ENCODE assay signal across 12 cellular contexts in the genomic region with DNA sequence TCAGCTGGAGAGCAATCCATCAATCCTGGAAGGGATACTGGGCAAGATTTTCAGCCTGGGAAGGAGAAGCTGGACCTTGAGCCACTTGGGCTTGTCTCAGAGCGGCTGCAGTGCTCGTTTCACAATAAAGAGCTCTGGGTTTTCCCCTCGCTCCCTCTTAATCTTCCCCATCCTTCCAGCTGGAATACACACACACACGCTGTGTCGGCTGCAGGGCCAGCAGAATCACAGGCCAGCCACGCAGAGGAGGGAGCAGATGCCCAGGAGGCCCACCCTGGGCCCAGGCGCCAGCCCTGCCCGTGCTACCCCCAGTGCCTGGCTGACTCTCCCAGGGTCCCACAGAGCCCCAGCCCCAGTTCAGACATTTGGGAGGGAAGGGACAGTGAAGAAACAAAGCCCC.
DNase-seq lines count a peak whose midpoint lies in the region; ATAC-seq and TF ChIP-seq lines count a peak whose summit lies in the region.
"Had no signal": no experiment of that assay in that cellular context is flagged by ENCODE, and none has a peak within 500 bp of the region (broad histone marks: within the 10 kb centered on the region; RNA-seq: fewer than 3 reads in every experiment).

No MANE protein-coding gene starts in this region.

- TF ChIP-seq CTCF in gastrocnemius medialis (IDR thresholded peaks at IDR 0.05 in 4 of 5, conservative IDR thresholded peaks at IDR 0.05 in 1 of 5), result no peak

- in situ Hi-C loops in HAP-1 (cut with MboI; ENCODE audit: low sequenced_read_pairs) (no loop called here), gastrocnemius medialis (cut with MboI; ENCODE audit: low sequenced_read_pairs in 4 of 4) (no loop called here)

- H3K4me1 ChIP-seq in HAP-1 (peaks cover 32% of the 10 kb centered on the region), gastrocnemius medialis (peaks cover 65 to 71% of the 10 kb centered on the region in 2 donors)

- H3K9me3 ChIP-seq in HAP-1 (no peaks in the 10 kb centered on the region), gastrocnemius medialis (no peaks in the 10 kb centered on the region)

- H3K27me3 ChIP-seq in HAP-1 (ENCODE audit: low read depth) (no peaks in the 10 kb centered on the region), layer of hippocampus (ENCODE audit: control insufficient read depth, insufficient read depth, low read length) (no peaks in the 10 kb centered on the region), gastrocnemius medialis (no peaks in the 10 kb centered on the region)

- intact Hi-C loops in gastrocnemius medialis (cut with DNase I; ENCODE audit: low total_unique reads), result no loop called here

- H3K27ac ChIP-seq in layer of hippocampus (ENCODE audit: low read depth, low read length) (peak overlapping the region; percentile 68), gastrocnemius medialis (peak overlapping the region; percentile 70 to 87 (median 76))
- H3K27ac ChIP-seq: HL-60 had no signal

- no peak for TF ChIP-seq POLR2A in gastrocnemius medialis (IDR thresholded peaks at IDR 0.05)

- H3K4me3 ChIP-seq in HAP-1, result peak overlapping the region; percentile 31; the same call in 1 of the 2 replicates
- peak overlapping the region in 3 of 4 donors; percentile 41 to 45 (median 43) for H3K4me3 ChIP-seq in gastrocnemius medialis

- peak in 1 of 2 donors; percentile 29 for ATAC-seq in gastrocnemius medialis
- ATAC-seq: stimulated activated effector memory CD8-positive, alpha-beta T cell treated with anti-CD3 and anti-CD28 coated beads, Interleukin-12 subunit alpha, Interleukin-12 subunit beta, amount 100 ng/mL, for 72 hours had no signal

- DNase-seq in HAP-1 (ENCODE audit: low spot score in 2 of 2), result peak in 1 of 2 experiments; percentile 43
- peak; percentile 40 for DNase-seq in dedifferentiated amniotic fluid mesenchymal stem cell (ENCODE audit: extremely low spot score)
- DNase-seq in gastrocnemius medialis, result no peak
- no peak for DNase-seq in T-helper 1 cell
- no peak for DNase-seq in activated CD4-positive, CD25-positive, alpha-beta regulatory T cell (lab: John Stamatoyannopoulos, UW)
- no peak for DNase-seq in occipital lobe (lab: John Stamatoyannopoulos, UW)
- no peak for DNase-seq in DMS79 (lab: John Stamatoyannopoulos, UW)
- DNase-seq: CD4-positive, CD25-positive, alpha-beta regulatory T cell; NCI-H345 had no signal

- H3K36me3 ChIP-seq in HAP-1 (replicated peaks), result no peaks in the 10 kb centered on the region
- H3K36me3 ChIP-seq in gastrocnemius medialis, result no peaks in the 10 kb centered on the region
